17 cellular contexts compared by ENCODE assay signal in genomic region chr3:160291909-160292299, GRCh38.
"Had no signal": no experiment of that assay in that cellular context is flagged by ENCODE, and none has a peak within 500 bp of the region (broad histone marks: within the 10 kb centered on the region; RNA-seq: fewer than 3 reads in every experiment).

No MANE protein-coding gene starts in this region.

- H3K27me3 ChIP-seq: ovary, tibial nerve, upper lobe of left lung had no signal

- H3K27ac ChIP-seq: ovary, psoas muscle, thoracic aorta, tibial nerve, upper lobe of left lung had no signal

- H3K4me3 ChIP-seq: lung, ovary, psoas muscle, thoracic aorta, tibial nerve, upper lobe of left lung had no signal

- DNase-seq: cortex of kidney; effector memory CD8-positive, alpha-beta T cell; erythroblast; left ventricle myocardium superior; natural killer cell; occipital lobe; ovary; posterior cingulate gyrus; psoas muscle; right cardiac atrium; stimulated activated CD4-positive, alpha-beta T cell treated with anti-CD3 and anti-CD28 coated beads, Interleukin-15, amount 100 ng/mL, for 24 hours; stimulated activated CD4-positive, alpha-beta T cell treated with anti-CD3 and anti-CD28 coated beads, Interleukin-2, amount 100 ng/mL, for 48 hours; stimulated activated naive B cell treated with anti-CD40 and anti-IgM and Interleukin-4, amounts not matched to agents 10 μg/mL and 1 μg/mL and 100 μg/mL, for 72 hours; upper lobe of left lung had no signal

- H3K36me3 ChIP-seq: ovary, thoracic aorta had no signal

- H3K9me3 ChIP-seq: ovary, psoas muscle, thoracic aorta, tibial nerve, upper lobe of left lung had no signal

- H3K4me1 ChIP-seq: tibial nerve, upper lobe of left lung had no signal
